In genomic region chr9:83072498-83072897, GRCh38 we compare ENCODE assay signal across 1 cellular context. TPM values are rescaled to one million over a fixed set of nuclear protein-coding genes. Genes with fewer than 3 reads are reported as not detected.
"Had no signal": no experiment of that assay in that cellular context is flagged by ENCODE, and none has a peak within 500 bp of the region (broad histone marks: within the 10 kb centered on the region; RNA-seq: fewer than 3 reads in every experiment).

No MANE protein-coding gene starts in this region.

RNA-seq across cellular contexts. Expression of gene RASEF, which starts 9.6 kb away (rescaled TPM):
- polyA plus RNA-seq: endothelial cell of umbilical vein had no signal
